In the genomic region with DNA sequence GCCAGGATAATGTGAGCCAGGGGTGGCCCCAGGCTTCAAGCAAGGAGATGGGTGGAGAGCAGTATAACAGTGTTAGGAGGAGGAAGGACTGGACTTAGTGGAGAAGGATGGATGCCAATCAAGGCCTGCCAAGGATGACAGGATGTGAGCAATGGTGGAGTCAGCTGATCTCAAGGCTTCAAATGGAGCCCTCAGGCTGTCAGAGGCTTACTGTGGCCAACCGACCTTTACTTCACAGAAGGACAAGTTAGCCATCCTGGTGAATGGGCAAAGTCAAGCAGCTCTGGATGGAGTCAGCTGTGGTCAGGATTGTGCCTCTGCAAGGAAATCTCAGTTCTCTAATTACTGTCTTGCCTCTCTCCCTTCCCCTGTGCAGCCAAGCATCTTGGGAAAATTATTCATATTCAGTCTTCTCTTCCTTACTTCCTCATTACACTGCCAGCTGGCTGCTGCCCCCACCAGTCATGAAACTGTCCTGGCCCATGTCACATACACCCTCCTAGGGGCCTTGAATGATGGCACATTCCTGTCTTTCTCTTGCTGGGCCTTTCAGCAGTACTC, we compare ENCODE assay signal across 12 cellular contexts. TPM values are rescaled to one million over a fixed set of nuclear protein-coding genes. Genes with fewer than 3 reads are reported as not detected.
DNase-seq lines count a peak whose midpoint lies in the region; ATAC-seq and TF ChIP-seq lines count a peak whose summit lies in the region.
"Had no signal": no experiment of that assay in that cellular context is flagged by ENCODE, and none has a peak within 500 bp of the region (broad histone marks: within the 10 kb centered on the region; RNA-seq: fewer than 3 reads in every experiment).

No MANE protein-coding gene starts in this region.

- intact Hi-C loops in MCF 10A (cut with micrococcal nuclease) (no loop called here), breast epithelium (cut with DNase I; ENCODE audit: low total_unique reads) (no loop called here)

- 67 to 100% methylated on average over 1 of the region's 1 CpG for WGBS in gastroesophageal sphincter (ENCODE audit: low coverage in 1 of 2), 2 donors

- no peak overlapping the region for H3K4me3 ChIP-seq in breast epithelium
- no peak overlapping the region for H3K4me3 ChIP-seq in gastroesophageal sphincter
- H3K4me3 ChIP-seq: vagina had no signal

- BruUV-seq in MCF 10A (replicated peaks; lab: Mats Ljungman, UMichigan) = no TSS peak

- H3K9me3 ChIP-seq in breast epithelium (no peaks in the 10 kb centered on the region), gastroesophageal sphincter (no peaks in the 10 kb centered on the region)
- H3K9me3 ChIP-seq: vagina had no signal

- CTCF ChIA-PET in MCF 10A (lab: Yijun Ruan, JAX) = interaction anchor here (1.0 to 19.4 kb wide), 4 partner anchors 8 to 124 kb away, joined by 3 to 530 read pairs (median 7); no protein-coding TSS in a partner anchor

- no peak for TF ChIP-seq CTCF in MCF 10A (IDR thresholded peaks at IDR 0.05; ENCODE audit: unreplicated experiment)
- TF ChIP-seq CTCF in breast epithelium (IDR thresholded peaks at IDR 0.05) = no peak
- no peak for TF ChIP-seq CTCF in gastroesophageal sphincter (IDR thresholded peaks at IDR 0.05)

- TF ChIP-seq EP300 in gastroesophageal sphincter (IDR thresholded peaks at IDR 0.05) = no peak

- H3K36me3 ChIP-seq in breast epithelium (no peaks in the 10 kb centered on the region), gastroesophageal sphincter (no peaks in the 10 kb centered on the region)
- H3K36me3 ChIP-seq: vagina had no signal

- H3K27me3 ChIP-seq in breast epithelium = no peaks in the 10 kb centered on the region
- no peaks in the 10 kb centered on the region for H3K27me3 ChIP-seq in gastroesophageal sphincter
- H3K27me3 ChIP-seq: vagina had no signal

- POLR2A ChIA-PET in MCF 10A (lab: Yijun Ruan, JAX) = interaction anchor here (1.3 kb wide), 1 partner anchor 57 kb away, joined by 7 read pairs; no protein-coding TSS in a partner anchor

- peak overlapping the region in 1 of 2 donors; percentile 4 for H3K27ac ChIP-seq in breast epithelium
- H3K27ac ChIP-seq in gastroesophageal sphincter = peak overlapping the region in 1 of 4 donors; percentile 3
- H3K27ac ChIP-seq: vagina had no signal

- no peaks in the 10 kb centered on the region for H3K36me3 Mint-ChIP-seq in MCF 10A (ENCODE audit: insufficient read depth, unreplicated experiment)

- H3K9me3 Mint-ChIP-seq in MCF 10A (ENCODE audit: unreplicated experiment) = no peaks in the 10 kb centered on the region

- H3K27me3 Mint-ChIP-seq in MCF 10A (ENCODE audit: insufficient read depth, unreplicated experiment) = no peaks in the 10 kb centered on the region

- DNase-seq in MCF 10A (ENCODE audit: unreplicated experiment) (peak; percentile 68), breast epithelium (ENCODE audit: low spot score in 2 of 2) (no peak), RKO (ENCODE audit: low spot score) (peak; percentile 75), stromal cell of bone marrow (ENCODE audit: low read depth) (peak; percentile 61), NCI-H2227 treated with DMSO at 0.1 percent for 48 hours (lab: John Stamatoyannopoulos, UW) (no peak)
- no peak for DNase-seq in stimulated activated CD4-positive, alpha-beta T cell treated with anti-CD3 and anti-CD28 coated beads, Interleukin-1b, Interleukin-23, amount 100 ng/mL, for 48 hours
- DNase-seq: stimulated activated CD4-positive, alpha-beta T cell treated with anti-CD3 and anti-CD28 coated beads, Interleukin-4, amount 100 ng/mL, for 24 hours had no signal

- no peak overlapping the region for H3K4me3 Mint-ChIP-seq in MCF 10A (ENCODE audit: unreplicated experiment)

- peaks cover 18% of the 10 kb centered on the region for H3K4me1 Mint-ChIP-seq in MCF 10A (ENCODE audit: insufficient read depth, unreplicated experiment)

- ATAC-seq in gastroesophageal sphincter (peak; percentile 46), GM18873 (IDR thresholded peaks at IDR 0.05; ENCODE audit: low FRiP score, unreplicated experiment) (no peak)

- TF ChIP-seq POLR2A in breast epithelium (IDR thresholded peaks at IDR 0.05) (no peak), gastroesophageal sphincter (IDR thresholded peaks at IDR 0.05) (no peak)

- H3K27ac Mint-ChIP-seq in MCF 10A (ENCODE audit: low read depth, unreplicated experiment) = peak overlapping the region; percentile 3

- H3K4me1 ChIP-seq in breast epithelium (no peaks in the 10 kb centered on the region), gastroesophageal sphincter (peaks cover 0 to 4% (median 0%) of the 10 kb centered on the region in 3 donors)
- H3K4me1 ChIP-seq: vagina had no signal

RNA-seq across cellular contexts. Expression of gene STAT6, which starts 7.6 kb away (rescaled TPM):
- total RNA-seq in MCF 10A (2022) (99.7 and 122 TPM in 2 replicates), breast epithelium (100 to 1,000 TPM; 139 to 147 (median 146) TPM), gastroesophageal sphincter (100 to 1,000 TPM in 3 of 4 donors, 10 to 100 TPM in 1; 92.5 to 166 (median 156) TPM)

RNA-seq across cellular contexts. Expression of gene LRP1, which starts 9.5 kb away (rescaled TPM):
- total RNA-seq in MCF 10A (2022) (18.9 and 25.3 TPM in 2 replicates), breast epithelium (100 to 1,000 TPM; 102 to 894 (median 240) TPM), gastroesophageal sphincter (100 to 1,000 TPM; 185 to 292 (median 216) TPM)

RNA-seq across cellular contexts. Expression of gene LRP1-AS, which starts 28.6 kb away (rescaled TPM):
- total RNA-seq in MCF 10A (2022) (not detected in 2 replicates), breast epithelium (not detected), gastroesophageal sphincter (not detected)
- total RNA-seq: mononuclear cell; T-helper 2 cell treated with Interferon-gamma antibody and Interleukin-4, amounts not matched to agents 100 ng/mL and 5 ng/mL, for 36 hours; vagina had no signal

RNA-seq across cellular contexts. Expression of gene NAB2, which starts 29.9 kb away (rescaled TPM):
- 25.8 and 30.6 TPM in 2 replicates for total RNA-seq in MCF 10A (2022)
- total RNA-seq in breast epithelium = 10 to 100 TPM in 2 of 3 donors, 1 to 10 TPM in 1; 9.0 to 33.2 (median 24.6) TPM
- total RNA-seq in gastroesophageal sphincter = 10 to 100 TPM; 30.7 to 41.3 (median 38.8) TPM

RNA-seq across cellular contexts. Expression of gene NEMP1, which starts 40.2 kb away (rescaled TPM):
- 17.5 and 22.5 TPM in 2 replicates for total RNA-seq in MCF 10A (2022)
- total RNA-seq in breast epithelium = 10 to 100 TPM in 2 of 3 donors, 1 to 10 TPM in 1; 6.9 to 13.3 (median 10.9) TPM
- 10 to 100 TPM; 11.8 to 14.9 (median 12.7) TPM for total RNA-seq in gastroesophageal sphincter

Comparison
In these comparisons a context has a peak if more than half of its experiments do, and no peak if none do; other contexts are left out.
1. DNase-seq: peak in MCF 10A (single experiment), RKO (single experiment) and stromal cell of bone marrow (single experiment); none in breast epithelium (0 of 2), stimulated activated CD4-positive, alpha-beta T cell treated with anti-CD3 and anti-CD28 coated beads, Interleukin-1b, Interleukin-23, amount 100 ng/mL, for 48 hours (single experiment) and NCI-H2227 treated with DMSO at 0.1 percent for 48 hours (single experiment).